Comparison of ENCODE assay signal across 22 cellular contexts in the genomic region with DNA sequence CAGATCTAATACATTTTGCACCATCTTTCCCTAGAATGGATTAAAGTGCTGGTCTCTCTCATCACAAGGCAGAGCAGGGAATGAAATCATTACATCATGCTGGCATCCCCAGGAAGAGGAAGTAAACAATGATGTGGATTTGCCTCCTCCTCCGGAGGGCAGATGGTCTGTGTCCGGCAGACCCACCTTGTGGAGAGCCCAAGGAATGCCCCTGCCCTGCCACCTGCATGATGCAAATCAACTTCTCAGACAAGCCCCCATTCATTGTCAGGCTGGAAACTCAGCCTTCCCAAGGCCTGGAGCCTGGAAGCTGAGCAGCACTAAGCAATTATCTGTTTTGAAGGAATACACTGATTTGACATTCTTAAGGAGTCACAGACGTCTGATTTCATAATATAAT.
DNase-seq lines count a peak whose midpoint lies in the region; ATAC-seq lines count a peak whose summit lies in the region.
"Had no signal": no experiment of that assay in that cellular context is flagged by ENCODE, and none has a peak within 500 bp of the region (broad histone marks: within the 10 kb centered on the region; RNA-seq: fewer than 3 reads in every experiment).

No MANE protein-coding gene starts in this region.

- peaks cover 45% of the 10 kb centered on the region for H3K36me3 Mint-ChIP-seq in CD4-positive, CD25-positive, alpha-beta regulatory T cell

- H3K27me3 ChIP-seq in CD4-positive, CD25-positive, alpha-beta regulatory T cell (ENCODE audit: control insufficient read depth, insufficient read depth, low read length): no peaks in the 10 kb centered on the region
- H3K27me3 ChIP-seq: BLaER1 had no signal

- H3K27me3 Mint-ChIP-seq in CD4-positive, CD25-positive, alpha-beta regulatory T cell: no peaks in the 10 kb centered on the region
- H3K27me3 Mint-ChIP-seq: CD8-positive, alpha-beta memory T cell had no signal

- no peak for DNase-seq in CD4-positive, CD25-positive, alpha-beta regulatory T cell
- peak; percentile 18 for DNase-seq in H4 (ENCODE audit: low spot score)
- peak; percentile 2 for DNase-seq in SK-N-DZ (ENCODE audit: low spot score)
- peak; percentile 3 for DNase-seq in iPS DF 19.7 (ENCODE audit: low read depth, low spot score)
- DNase-seq in NCI-H345 (lab: John Stamatoyannopoulos, UW): no peak
- DNase-seq in pons (ENCODE audit: low spot score): no peak
- no peak for DNase-seq in SIG-M5 (lab: John Stamatoyannopoulos, UW)
- DNase-seq: CD8-positive, alpha-beta memory T cell; DMS79; NCI-H1105; NCI-H2081; NCI-H2227 treated with DMSO at 0.1 percent for 48 hours; NCI-H524 treated with DMSO at 0.1 percent for 48 hours; PC-3; RPMI8226; SHP77 treated with DMSO at 0.1 percent for 48 hours had no signal

- peaks cover 0 to 4% (median 0%) of the 10 kb centered on the region in 7 donors for H3K9me3 Mint-ChIP-seq in CD4-positive, CD25-positive, alpha-beta regulatory T cell

- peaks cover 13% of the 10 kb centered on the region for H3K36me3 ChIP-seq in CD4-positive, CD25-positive, alpha-beta regulatory T cell (ENCODE audit: control insufficient read depth, insufficient read depth, low read length)
- H3K36me3 ChIP-seq: BLaER1 had no signal

- peaks cover 0 to 23% (median 16%) of the 10 kb centered on the region in 4 donors for H3K4me1 Mint-ChIP-seq in CD4-positive, CD25-positive, alpha-beta regulatory T cell

- no peak overlapping the region for H3K27ac ChIP-seq in CD4-positive, CD25-positive, alpha-beta regulatory T cell (ENCODE audit: insufficient read depth, low read length, poor library complexity, severe bottlenecking)
- H3K27ac ChIP-seq: A549, BLaER1 had no signal

- H3K4me3 ChIP-seq in CD4-positive, CD25-positive, alpha-beta regulatory T cell (ENCODE audit: low read depth, low read length): no peak overlapping the region
- H3K4me3 ChIP-seq: A549, BLaER1, K562 had no signal

- no peaks in the 10 kb centered on the region for H3K4me1 ChIP-seq in CD4-positive, CD25-positive, alpha-beta regulatory T cell (ENCODE audit: control insufficient read depth, insufficient read depth, low read length, poor library complexity, severe bottlenecking)
- H3K4me1 ChIP-seq: A549, BLaER1 had no signal

- peak overlapping the region in 2 of 3 donors; percentile 5 to 21 for H3K27ac Mint-ChIP-seq in CD4-positive, CD25-positive, alpha-beta regulatory T cell
- H3K27ac Mint-ChIP-seq: T-helper 1 cell treated with Interleukin-12 subunit alpha and Interleukin-12 subunit beta and Interleukin-4 antibody, amounts not matched to agents 30 μg/mL and 1 μg/mL, for 36 hours had no signal

- H3K9me3 ChIP-seq in CD4-positive, CD25-positive, alpha-beta regulatory T cell (ENCODE audit: control insufficient read depth in 2 of 2, low read length in 2 of 2): no peaks in the 10 kb centered on the region
- H3K9me3 ChIP-seq: A549, BLaER1 had no signal

- no peak for ATAC-seq in CD4-positive, CD25-positive, alpha-beta regulatory T cell (ENCODE audit: low read depth in 2 of 2)
- ATAC-seq in HG02852 (IDR thresholded peaks at IDR 0.05; ENCODE audit: unreplicated experiment): no peak
- ATAC-seq: A549, HCT116, K562, PC-3 had no signal

- no peak overlapping the region for H3K4me3 Mint-ChIP-seq in CD4-positive, CD25-positive, alpha-beta regulatory T cell
- H3K4me3 Mint-ChIP-seq: CD8-positive, alpha-beta memory T cell; T-helper 1 cell treated with Interleukin-12 subunit alpha and Interleukin-12 subunit beta and Interleukin-4 antibody, amounts not matched to agents 30 μg/mL and 1 μg/mL, for 36 hours had no signal

Comparison
In these comparisons a context has a peak if more than half of its experiments do, and no peak if none do; other contexts are left out.
1. DNase-seq: peak in H4 (single experiment), SK-N-DZ (single experiment) and iPS DF 19.7 (single experiment); none in CD4-positive, CD25-positive, alpha-beta regulatory T cell (0 of 3), NCI-H345 (single experiment), pons (single experiment) and SIG-M5 (single experiment).